Comparison of ENCODE assay signal across 1 cellular context in the genomic region with DNA sequence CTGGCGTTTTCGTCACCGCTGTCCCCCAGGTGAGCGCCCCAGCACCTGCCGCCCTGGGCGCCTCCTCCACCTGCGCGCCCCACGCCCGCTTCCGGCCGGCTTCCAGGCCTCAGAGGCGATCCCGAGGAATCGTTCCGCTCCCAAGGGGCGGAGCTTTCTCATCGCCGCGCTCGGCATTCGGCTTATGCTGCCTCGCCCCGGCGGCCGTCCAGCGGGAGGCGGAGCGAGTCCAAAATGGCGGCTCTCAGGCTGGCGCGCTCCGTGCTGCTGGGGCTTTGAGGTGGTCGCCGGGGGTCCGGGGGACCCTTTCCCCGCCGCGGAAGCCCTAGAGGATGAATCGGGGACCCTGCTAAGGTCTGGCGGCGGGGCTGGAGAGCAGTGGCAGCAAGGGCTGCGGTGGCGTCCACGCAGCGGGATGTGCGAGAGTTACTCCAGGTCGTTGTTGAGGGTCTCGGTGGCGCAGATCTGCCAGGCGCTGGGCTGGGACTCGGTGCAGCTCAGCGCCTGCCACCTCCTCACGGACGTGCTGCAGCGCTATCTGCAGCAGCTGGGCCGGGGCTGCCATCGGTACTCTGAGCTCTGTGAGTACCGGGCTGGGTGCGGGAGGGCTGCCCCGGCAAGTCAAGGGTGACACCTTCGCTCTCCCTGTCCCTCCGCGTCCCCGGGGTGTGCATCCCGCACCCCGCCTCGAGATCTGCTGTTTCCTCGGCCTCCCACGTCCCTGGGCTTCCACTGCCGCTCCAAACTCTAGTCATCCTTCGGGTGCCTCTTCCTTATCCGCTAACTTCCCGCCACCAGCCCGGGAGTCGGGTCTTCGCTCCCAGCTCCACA.
TF ChIP-seq lines count a peak whose summit lies in the region.

A gene with protein sequence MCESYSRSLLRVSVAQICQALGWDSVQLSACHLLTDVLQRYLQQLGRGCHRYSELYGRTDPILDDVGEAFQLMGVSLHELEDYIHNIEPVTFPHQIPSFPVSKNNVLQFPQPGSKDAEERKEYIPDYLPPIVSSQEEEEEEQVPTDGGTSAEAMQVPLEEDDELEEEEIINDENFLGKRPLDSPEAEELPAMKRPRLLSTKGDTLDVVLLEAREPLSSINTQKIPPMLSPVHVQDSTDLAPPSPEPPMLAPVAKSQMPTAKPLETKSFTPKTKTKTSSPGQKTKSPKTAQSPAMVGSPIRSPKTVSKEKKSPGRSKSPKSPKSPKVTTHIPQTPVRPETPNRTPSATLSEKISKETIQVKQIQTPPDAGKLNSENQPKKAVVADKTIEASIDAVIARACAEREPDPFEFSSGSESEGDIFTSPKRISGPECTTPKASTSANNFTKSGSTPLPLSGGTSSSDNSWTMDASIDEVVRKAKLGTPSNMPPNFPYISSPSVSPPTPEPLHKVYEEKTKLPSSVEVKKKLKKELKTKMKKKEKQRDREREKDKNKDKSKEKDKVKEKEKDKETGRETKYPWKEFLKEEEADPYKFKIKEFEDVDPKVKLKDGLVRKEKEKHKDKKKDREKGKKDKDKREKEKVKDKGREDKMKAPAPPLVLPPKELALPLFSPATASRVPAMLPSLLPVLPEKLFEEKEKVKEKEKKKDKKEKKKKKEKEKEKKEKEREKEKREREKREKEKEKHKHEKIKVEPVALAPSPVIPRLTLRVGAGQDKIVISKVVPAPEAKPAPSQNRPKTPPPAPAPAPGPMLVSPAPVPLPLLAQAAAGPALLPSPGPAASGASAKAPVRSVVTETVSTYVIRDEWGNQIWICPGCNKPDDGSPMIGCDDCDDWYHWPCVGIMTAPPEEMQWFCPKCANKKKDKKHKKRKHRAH (plus strand): TSS at position 211 of the 831 bp plus-strand sequence. CDS start 205 bp downstream, at position 416.

TF ChIP-seq in H1, 55 proteins besides CTCF, POLR2A, EP300 and RAD21 (continued from another document):
- TF ChIP-seq KDM5A (IDR thresholded peaks at IDR 0.05; ENCODE audit: low read length): peak; percentile 93
- TF ChIP-seq KDM4A (IDR thresholded peaks at IDR 0.05; ENCODE audit: low read depth, low read length, severe bottlenecking): peak; percentile 65
- peak; percentile 99 for TF ChIP-seq TAF1 (IDR thresholded peaks at IDR 0.05; ENCODE audit: low read depth, low read length)
- no peak for TF ChIP-seq CHD2 (IDR thresholded peaks at IDR 0.05; ENCODE audit: low read length)
- no peak for TF ChIP-seq SIX5 (IDR thresholded peaks at IDR 0.05; ENCODE audit: low read depth, low read length)
- peak; percentile 99 for TF ChIP-seq YY1 (IDR thresholded peaks at IDR 0.05; ENCODE audit: low read depth, low read length)
- no peak for TF ChIP-seq MAFK (IDR thresholded peaks at IDR 0.05; ENCODE audit: low read depth, low read length)
- TF ChIP-seq CTBP2 (IDR thresholded peaks at IDR 0.05; ENCODE audit: borderline replicate concordance, insufficient read depth, insufficient read length, low read length): no peak
- peak; percentile 54; the same call in 1 of the 2 replicates for TF ChIP-seq SP1 (IDR thresholded peaks at IDR 0.05; ENCODE audit: low read depth, low read length)
- TF ChIP-seq HDAC2 (IDR thresholded peaks at IDR 0.05; ENCODE audit: borderline replicate concordance in 1 of 2, low read depth in 2 of 2, low read length in 2 of 2): 0 out of 4 replicates have a peak, but pooled peaks of 1 of the 2 experiments have one; percentile 5
- TF ChIP-seq TBP (IDR thresholded peaks at IDR 0.05; ENCODE audit: low read depth, low read length): peak; percentile 89
TF ChIP-seq in H1: peak in this region for 21.
